21 cellular contexts compared by ENCODE assay signal in genomic region chr5:159933531-159934485, GRCh38. TPM values are rescaled to one million over a fixed set of nuclear protein-coding genes. Genes with fewer than 3 reads are reported as not detected.
DNase-seq lines count a peak whose midpoint lies in the region; ATAC-seq, FAIRE-seq and TF ChIP-seq lines count a peak whose summit lies in the region.
"Had no signal": no experiment of that assay in that cellular context is flagged by ENCODE, and none has a peak within 500 bp of the region (broad histone marks: within the 10 kb centered on the region; RNA-seq: fewer than 3 reads in every experiment).

No MANE protein-coding gene starts in this region.

- WGBS in mesenchymal stem cell, result 74% methylated on average over 9 of the region's 10 CpGs

- H3K14ac ChIP-seq in mesenchymal stem cell (ENCODE audit: low read length in 2 of 2), result no peak overlapping the region

- H3K4me2 ChIP-seq in mesenchymal stem cell (ENCODE audit: low read length, poor library complexity, severe bottlenecking), result no peak overlapping the region
- H3K4me2 ChIP-seq: BLaER1 treated with 17β-estradiol and CSF1 and Interleukin-3, amounts not matched to agents 10 nM and 100 nM; hepatocyte; neural progenitor cell had no signal

- H3K4me3 ChIP-seq in right atrium auricular region (no peak overlapping the region), astrocyte of the spinal cord (ENCODE audit: low read depth, low read length) (no peak overlapping the region), mesenchymal stem cell (ENCODE audit: insufficient read depth in 1 of 2, low read depth in 1 of 2, low read length in 2 of 2) (no peak overlapping the region), coronary artery (no peak overlapping the region)
- H3K4me3 ChIP-seq: BLaER1 treated with 17β-estradiol and CSF1 and Interleukin-3, amounts not matched to agents 10 nM and 100 nM; breast epithelium; hepatocyte; neural progenitor cell; SK-N-MC had no signal

- no peak overlapping the region for H2BK15ac ChIP-seq in mesenchymal stem cell (ENCODE audit: low read depth, poor library complexity, severe bottlenecking)

- no peak overlapping the region for H2BK120ac ChIP-seq in mesenchymal stem cell (ENCODE audit: low read depth, low read length)

- no peak for FAIRE-seq in urothelium cell line (lab: Jason Lieb, UNC)
- FAIRE-seq: G401.6 had no signal

- H3K18ac ChIP-seq in mesenchymal stem cell (ENCODE audit: low read depth in 1 of 2, low read length in 2 of 2), result no peak overlapping the region

- in situ Hi-C loops in astrocyte of the spinal cord (cut with HindIII; ENCODE audit: low sequenced_read_pairs), result no loop called here

- peak; percentile 21 for ATAC-seq in Right ventricle myocardium superior (ENCODE audit: poor library complexity)
- no peak for ATAC-seq in HG02798 (IDR thresholded peaks at IDR 0.05; ENCODE audit: poor library complexity, unreplicated experiment)
- no peak for ATAC-seq in GM21723 (IDR thresholded peaks at IDR 0.05; ENCODE audit: unreplicated experiment)
- ATAC-seq: activated T-cell treated with anti-CD3 and anti-CD28 coated beads, Interleukin-2, amount 50 U/mL, for 4 hours had no signal

- no peak for DNase-seq in Right ventricle myocardium superior
- DNase-seq in right atrium auricular region (ENCODE audit: low spot score), result no peak
- DNase-seq in astrocyte of the spinal cord (ENCODE audit: low read depth, low spot score), result peak; percentile 70
- DNase-seq in mesenchymal stem cell, result peak; percentile 32
- no peak for DNase-seq in coronary artery (ENCODE audit: low spot score)
- no peak for DNase-seq in urothelium cell line (ENCODE audit: low spot score)
- DNase-seq: activated B cell treated with CpG ODN at 0.5 μM for 24 hours; activated CD4-positive, alpha-beta T cell treated with anti-CD3 and anti-CD28 coated beads, Interleukin-2, amount 50 U/mL, for 48 hours; activated T-cell treated with anti-CD3 and anti-CD28 coated beads, Interleukin-2, amount 50 U/mL, for 4 hours; dermis blood vessel endothelial cell; HFFc6; stimulated activated CD4-positive, alpha-beta T cell treated with anti-CD3 and anti-CD28 coated beads, Interleukin-4, amount 100 ng/mL, for 4 hours had no signal

- H2BK12ac ChIP-seq in mesenchymal stem cell (ENCODE audit: low read length in 2 of 2), result no peak overlapping the region

- H3K23ac ChIP-seq in mesenchymal stem cell (ENCODE audit: low read length in 2 of 2), result no peak overlapping the region

- H3K27ac ChIP-seq in right atrium auricular region (no peak overlapping the region), mesenchymal stem cell (ENCODE audit: low read length, poor library complexity, severe bottlenecking) (no peak overlapping the region), coronary artery (no peak overlapping the region)
- H3K27ac ChIP-seq: BLaER1 treated with 17β-estradiol and CSF1 and Interleukin-3, amounts not matched to agents 10 nM and 100 nM; breast epithelium; hepatocyte; neural progenitor cell; SK-N-MC had no signal

- no peak overlapping the region for H2BK5ac ChIP-seq in mesenchymal stem cell (ENCODE audit: low read depth, low read length, poor library complexity, severe bottlenecking)

- H2AK5ac ChIP-seq in mesenchymal stem cell (ENCODE audit: low read length, severe bottlenecking), result no peak overlapping the region

- H3K27me3 ChIP-seq in right atrium auricular region (no peaks in the 10 kb centered on the region), mesenchymal stem cell (ENCODE audit: control insufficient read depth in 1 of 2, insufficient read depth in 1 of 2, low read length in 2 of 2) (no peaks in the 10 kb centered on the region)
- H3K27me3 ChIP-seq: BLaER1 treated with 17β-estradiol and CSF1 and Interleukin-3, amounts not matched to agents 10 nM and 100 nM; breast epithelium; hepatocyte; neural progenitor cell had no signal

- no peak overlapping the region for H3K9ac ChIP-seq in mesenchymal stem cell (ENCODE audit: low read length)
- H3K9ac ChIP-seq: BLaER1 treated with 17β-estradiol and CSF1 and Interleukin-3, amounts not matched to agents 10 nM and 100 nM; neural progenitor cell had no signal

- no peaks in the 10 kb centered on the region for H3K36me3 ChIP-seq in right atrium auricular region
- no peaks in the 10 kb centered on the region for H3K36me3 ChIP-seq in mesenchymal stem cell (ENCODE audit: control insufficient read depth in 1 of 2, insufficient read depth in 2 of 2, low read depth in 1 of 2, low read length in 2 of 2)
- H3K36me3 ChIP-seq: BLaER1 treated with 17β-estradiol and CSF1 and Interleukin-3, amounts not matched to agents 10 nM and 100 nM; breast epithelium; neural progenitor cell had no signal

- H3K9me3 ChIP-seq in right atrium auricular region, result no peaks in the 10 kb centered on the region
- no peaks in the 10 kb centered on the region for H3K9me3 ChIP-seq in mesenchymal stem cell (ENCODE audit: control insufficient read depth, low read length)
- H3K9me3 ChIP-seq: BLaER1 treated with 17β-estradiol and CSF1 and Interleukin-3, amounts not matched to agents 10 nM and 100 nM; breast epithelium had no signal

- TF ChIP-seq CTCF in right atrium auricular region (IDR thresholded peaks at IDR 0.05) (no peak), astrocyte of the spinal cord (IDR thresholded peaks at IDR 0.05; ENCODE audit: low read depth, low read length) (no peak), coronary artery (IDR thresholded peaks at IDR 0.05) (no peak)

- H3K79me1 ChIP-seq in mesenchymal stem cell (replicated peaks; ENCODE audit: low read length, poor library complexity, severe bottlenecking), result no peaks in the 10 kb centered on the region

- H3K4me1 ChIP-seq in right atrium auricular region, result peaks cover 0 to 12% of the 10 kb centered on the region in 2 donors
- no peaks in the 10 kb centered on the region for H3K4me1 ChIP-seq in mesenchymal stem cell (ENCODE audit: control insufficient read depth, insufficient read depth, low read depth, low read length)
- H3K4me1 ChIP-seq: BLaER1 treated with 17β-estradiol and CSF1 and Interleukin-3, amounts not matched to agents 10 nM and 100 nM; breast epithelium had no signal

- intact Hi-C loops in Right ventricle myocardium superior (cut with DNase I), result no loop called here

- H3K4ac ChIP-seq in mesenchymal stem cell (ENCODE audit: low read depth in 1 of 2, low read length in 2 of 2), result no peak overlapping the region

- no peak overlapping the region for H2AFZ ChIP-seq in mesenchymal stem cell (ENCODE audit: low read depth, low read length)
- H2AFZ ChIP-seq: hepatocyte, neural progenitor cell had no signal

- H4K8ac ChIP-seq in mesenchymal stem cell (ENCODE audit: low read length), result peak overlapping the region; percentile 42

- no peak overlapping the region for H4K91ac ChIP-seq in mesenchymal stem cell (ENCODE audit: low read length)

RNA-seq across cellular contexts. Expression of gene ADRA1B, which starts 17.5 kb away (rescaled TPM):
- total RNA-seq in Right ventricle myocardium superior (1.5 TPM), right atrium auricular region (1 to 10 TPM; 3.4 to 3.5 TPM)
- polyA plus RNA-seq in mesenchymal stem cell (2013, experiment 1 of 2), result 0.80 TPM
- polyA plus RNA-seq in mesenchymal stem cell (2013, experiment 2 of 2), result 0.70 TPM
- total RNA-seq: A673 had no signal

Comparison
In these comparisons a context has a peak if more than half of its experiments do, and no peak if none do; other contexts are left out.
1. DNase-seq: peak in astrocyte of the spinal cord (single experiment) and mesenchymal stem cell (single experiment); none in Right ventricle myocardium superior (single experiment), right atrium auricular region (single experiment), coronary artery (single experiment) and urothelium cell line (single experiment).